In the genomic region with DNA sequence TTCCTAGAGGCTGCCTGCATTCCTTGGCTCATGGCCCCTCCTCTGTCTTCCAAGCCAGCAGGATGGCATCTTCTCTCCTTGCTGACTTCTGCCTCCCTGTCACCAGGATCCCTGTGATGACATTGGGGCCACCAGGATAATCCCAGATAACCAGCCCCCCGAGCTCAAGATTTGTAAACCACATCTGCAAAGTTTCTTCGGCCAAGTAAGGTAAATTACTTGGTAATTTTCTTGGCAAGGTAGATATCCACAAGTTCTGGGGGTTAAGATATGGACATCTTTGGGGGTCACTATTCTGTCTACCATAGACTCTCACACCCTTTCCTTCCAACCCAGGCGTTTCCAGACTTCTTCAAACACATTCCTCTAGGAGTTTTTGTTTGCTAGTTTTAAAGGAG, we compare ENCODE assay signal across 28 cellular contexts.
"Had no signal": no experiment of that assay in that cellular context is flagged by ENCODE, and none has a peak within 500 bp of the region (broad histone marks: within the 10 kb centered on the region; RNA-seq: fewer than 3 reads in every experiment).

No MANE protein-coding gene starts in this region.

- H3K36me3 ChIP-seq: Peyer's patch, SJSA1 had no signal

- H3K4me1 ChIP-seq: Peyer's patch had no signal

- H3K4me3 ChIP-seq: Peyer's patch, SJSA1 had no signal

- H3K9ac ChIP-seq: KMS-11, SK-N-SH had no signal

- H3K27me3 ChIP-seq: Peyer's patch, SJSA1 had no signal

- H3K27ac ChIP-seq: KMS-11, Peyer's patch, SJSA1 had no signal

- DNase-seq: Karpas-422, MM.1S, MV-4-11, NCI-H1092, NCI-H1105, NCI-H1417 treated with DMSO at 0.1 percent for 48 hours, NCI-H1436 treated with DMSO at 0.1 percent for 48 hours, NCI-H1694 treated with DMSO at 0.1 percent for 48 hours, NCI-H187 treated with DMSO at 0.1 percent for 48 hours, NCI-H2029, NCI-H2081, NCI-H2171, NCI-H226, NCI-H446 treated with DMSO at 0.1 percent for 48 hours, NCI-H510A, NCI-H524, NCI-H526, NCI-H69, NCI-H748 treated with DMSO at 0.1 percent for 48 hours, NCI-H82, Peyer's patch, Right ventricle myocardium superior, RPMI8226, SHP77 treated with DMSO at 0.1 percent for 48 hours, SK-N-SH, SW 1271 had no signal

- H3K9me3 ChIP-seq: SK-N-SH had no signal

- H3K4me2 ChIP-seq: KMS-11 had no signal
